In genomic region chr3:159627229-159627628, GRCh38 we compare ENCODE assay signal across 11 cellular contexts.
"Had no signal": no experiment of that assay in that cellular context is flagged by ENCODE, and none has a peak within 500 bp of the region (broad histone marks: within the 10 kb centered on the region; RNA-seq: fewer than 3 reads in every experiment).

No MANE protein-coding gene starts in this region.

- H3K4me1 ChIP-seq: parathyroid adenoma had no signal

- DNase-seq: activated CD4-positive, alpha-beta memory T cell treated with anti-CD3 and anti-CD28 coated beads, Interleukin-2, amount 10 ng/mL, durations not matched to agents 7 days and 5 days; activated CD4-positive, alpha-beta T cell treated with anti-CD3 and anti-CD28 coated beads for 36 hours; activated effector memory CD4-positive, alpha-beta T cell treated with Interleukin-2 at 50 U/mL for 16 hours; activated naive CD4-positive, alpha-beta T cell treated with anti-CD3 and anti-CD28 coated beads, Interleukin-2, amount 50 U/mL, for 16 hours; activated T-cell treated with anti-CD3 and anti-CD28 coated beads, Interleukin-2, amount 50 U/mL, for 4 hours; naive thymus-derived CD4-positive, alpha-beta T cell; stimulated activated CD4-positive, alpha-beta T cell treated with anti-CD3 and anti-CD28 coated beads, Interleukin-12 subunit alpha, Interleukin-12 subunit beta, amount 100 ng/mL, for 4 hours; WERI-Rb-1 had no signal

- H3K27ac ChIP-seq: parathyroid adenoma, WERI-Rb-1 had no signal

- ATAC-seq: activated CD4-positive, alpha-beta T cell treated with anti-CD3 and anti-CD28 coated beads for 36 hours; activated T-cell treated with anti-CD3 and anti-CD28 coated beads, Interleukin-2, amount 50 U/mL, for 4 hours; esophagus mucosa; naive thymus-derived CD4-positive, alpha-beta T cell; stimulated activated effector memory CD8-positive, alpha-beta T cell treated with anti-CD3 and anti-CD28 coated beads, Interleukin-12 subunit alpha, Interleukin-12 subunit beta, amount 100 ng/mL, for 72 hours had no signal

- H3K36me3 ChIP-seq: WERI-Rb-1 had no signal
